13 cellular contexts compared by ENCODE assay signal in the genomic region with DNA sequence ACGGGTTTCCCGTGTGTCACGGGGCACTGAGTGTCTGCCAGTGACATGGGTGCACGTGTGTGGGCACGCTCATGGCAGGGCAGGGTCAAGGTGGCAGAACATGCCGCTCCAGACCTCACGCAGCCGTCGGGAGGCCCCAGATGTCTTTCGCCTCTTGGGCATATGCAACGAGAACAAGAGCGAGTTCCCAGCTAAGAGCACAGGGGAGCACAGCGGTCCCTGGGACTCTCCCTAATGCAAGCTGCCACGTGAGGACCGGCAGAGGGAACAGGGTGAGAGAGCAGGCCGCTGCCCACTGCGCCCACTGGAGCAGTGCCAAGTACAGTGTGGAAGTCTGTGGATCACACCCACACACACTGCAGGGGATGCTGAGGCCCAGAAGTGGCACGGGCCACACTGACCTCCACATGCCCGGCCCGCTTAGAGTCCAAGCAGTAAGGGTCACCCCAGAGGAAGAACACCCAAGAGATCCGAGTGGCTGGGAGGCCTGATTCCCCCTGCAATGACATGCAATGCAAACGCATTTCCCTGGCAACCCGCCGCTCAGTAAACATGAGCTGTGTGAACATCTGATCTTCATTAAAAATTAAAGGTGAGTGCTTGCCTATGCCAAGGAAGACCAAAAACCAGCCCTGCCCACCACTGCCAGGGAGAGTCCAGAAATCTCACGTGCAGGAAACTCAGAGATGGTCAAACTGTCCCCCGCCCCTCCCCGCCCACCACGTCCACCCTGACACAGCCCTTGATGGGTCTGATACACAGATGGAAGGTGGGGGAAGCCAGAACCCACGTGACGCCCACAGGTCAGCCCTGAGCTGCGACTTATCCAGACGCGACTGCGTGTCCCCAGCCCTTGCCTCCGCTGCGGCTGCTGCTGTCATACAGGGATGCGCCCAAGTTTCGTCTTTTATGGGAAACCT. TPM values are rescaled to one million over a fixed set of nuclear protein-coding genes. Genes with fewer than 3 reads are reported as not detected.
A peak's percentile ranks its signal among the peaks of the same experiment; 100 is the strongest.
DNase-seq lines count a peak whose midpoint lies in the region; ATAC-seq, FAIRE-seq and TF ChIP-seq lines count a peak whose summit lies in the region.
"Had no signal": no experiment of that assay in that cellular context is flagged by ENCODE, and none has a peak within 500 bp of the region (broad histone marks: within the 10 kb centered on the region; RNA-seq: fewer than 3 reads in every experiment).

No MANE protein-coding gene starts in this region.

- no peaks in the 10 kb centered on the region for H3K36me3 ChIP-seq in pancreas
- H3K36me3 ChIP-seq: cardiac muscle cell, prostate gland had no signal

- H4K8ac ChIP-seq in H9 (replicated peaks; ENCODE audit: insufficient read length, low read depth, low read length): no peak overlapping the region

- H4K91ac ChIP-seq in H9 (ENCODE audit: insufficient read length, low read depth, low read length): no peak overlapping the region

- WGBS in H9 (ENCODE audit: extremely low coverage, insufficient read length, low lambda C conversion rate): no CpG with 5 or more reads among the region's 38 CpGs
- WGBS in pancreas, 2 donors: 50 to 66% methylated on average over 38 of the region's 38 CpGs

- H3K4me3 Mint-ChIP-seq in H9: no peak overlapping the region
- no peak overlapping the region for H3K4me3 Mint-ChIP-seq in T-helper 2 cell treated with Interferon-gamma antibody and Interleukin-4, amounts not matched to agents 5 μg/mL and 100 μg/mL, for 36 hours
- H3K4me3 Mint-ChIP-seq: GM23338 had no signal

- H2BK20ac ChIP-seq in H9 (ENCODE audit: low read depth, low read length, poor library complexity, severe bottlenecking): no peak overlapping the region

- H3K4me1 ChIP-seq in H9 (ENCODE audit: insufficient read depth, low read length): peaks cover 1% of the 10 kb centered on the region; the same call in 1 of the 2 replicates
- H3K4me1 ChIP-seq in pancreas: peaks cover 19 to 25% (median 23%) of the 10 kb centered on the region in 3 donors

- H2AK5ac ChIP-seq in H9 (ENCODE audit: insufficient read length, low read length): no peak overlapping the region

- H3K27me3 ChIP-seq in H9 (ENCODE audit: insufficient read depth, low read length) (no peaks in the 10 kb centered on the region), pancreas (no peaks in the 10 kb centered on the region)
- H3K27me3 ChIP-seq: cardiac muscle cell, tibial artery had no signal

- H2BK12ac ChIP-seq in H9 (ENCODE audit: insufficient read length, low read depth, low read length): no peak overlapping the region

- H3K9ac ChIP-seq in H9 (ENCODE audit: extremely low read depth, insufficient read length, low read length): no peak overlapping the region

- H4K20me1 ChIP-seq in H9 (ENCODE audit: control insufficient read depth, insufficient read depth, insufficient read length): peaks cover 6% of the 10 kb centered on the region

- no peak overlapping the region for H2AFZ ChIP-seq in H9 (ENCODE audit: low read length)
- H2AFZ ChIP-seq: GM23338 had no signal

- TF ChIP-seq CTCF in H9 (conservative IDR thresholded peaks at IDR 0.05) (no peak), pancreas (IDR thresholded peaks at IDR 0.05) (no peak)

- no peak overlapping the region for H2BK5ac ChIP-seq in H9 (ENCODE audit: insufficient read length, low read length)

- ATAC-seq in pancreas (peak; percentile 33 to 60 (median 58)), HG03097 (IDR thresholded peaks at IDR 0.05; ENCODE audit: low FRiP score, unreplicated experiment) (no peak)
- ATAC-seq: GM23338 had no signal

- no peak overlapping the region for H3K18ac ChIP-seq in H9 (ENCODE audit: insufficient read length, low read depth, low read length)

- peak overlapping the region in 2 of 3 experiments; percentile 23 to 51; a peak in 1 of 7 replicates for H3K27ac Mint-ChIP-seq in H9
- H3K27ac Mint-ChIP-seq in T-helper 2 cell treated with Interferon-gamma antibody and Interleukin-4, amounts not matched to agents 5 μg/mL and 100 μg/mL, for 36 hours: no peak overlapping the region
- H3K27ac Mint-ChIP-seq: GM23338 had no signal

- H3K4me3 ChIP-seq in pancreas: no peak overlapping the region
- H3K4me3 ChIP-seq: cardiac muscle cell, GM23338, prostate gland, tibial artery had no signal

- H3K27me3 Mint-ChIP-seq in H9 (ENCODE audit: low read depth): no peaks in the 10 kb centered on the region
- H3K27me3 Mint-ChIP-seq in T-helper 2 cell treated with Interferon-gamma antibody and Interleukin-4, amounts not matched to agents 5 μg/mL and 100 μg/mL, for 36 hours (ENCODE audit: low read depth): no peaks in the 10 kb centered on the region

- peaks cover under 1 to 20% of the 10 kb centered on the region in 2 experiments for H3K4me1 Mint-ChIP-seq in H9
- H3K4me1 Mint-ChIP-seq in T-helper 2 cell treated with Interferon-gamma antibody and Interleukin-4, amounts not matched to agents 5 μg/mL and 100 μg/mL, for 36 hours (ENCODE audit: low read depth): peaks cover 5% of the 10 kb centered on the region

- no peak overlapping the region for H3K4ac ChIP-seq in H9 (ENCODE audit: low read depth, low read length)

- H3T11ph ChIP-seq in H9 (ENCODE audit: low read length): no peak overlapping the region

- H3K9me3 ChIP-seq in H9 (ENCODE audit: control insufficient read depth, low read depth, low read length) (no peaks in the 10 kb centered on the region), pancreas (no peaks in the 10 kb centered on the region)
- H3K9me3 ChIP-seq: prostate gland, tibial artery had no signal

- H3K4me2 ChIP-seq in H9 (ENCODE audit: insufficient read depth, insufficient read length, low read length): no peak overlapping the region
- H3K4me2 ChIP-seq: GM23338 had no signal

- H3K27ac ChIP-seq in H9 (ENCODE audit: insufficient read length, low read depth, low read length): no peak overlapping the region
- peak overlapping the region in 3 of 4 donors; percentile 62 to 64 (median 64) for H3K27ac ChIP-seq in pancreas
- H3K27ac ChIP-seq: cardiac muscle cell, prostate gland, tibial artery had no signal

- no peak overlapping the region for H3K23ac ChIP-seq in H9 (ENCODE audit: insufficient read length, low read depth, low read length)

- DNase-seq in H9 (no peak), NCI-H69 (lab: John Stamatoyannopoulos, UW) (peak; percentile 93), fibroblast of the conjunctiva (ENCODE audit: low read depth) (peak; percentile 61), pancreas (peak in 4 of 6 donors; percentile 36 to 87 (median 63))
- no peak for DNase-seq in T-helper 2 cell treated with Interferon-gamma antibody and Interleukin-4, amounts not matched to agents 5 μg/mL and 100 μg/mL, for 36 hours (ENCODE audit: low spot score)
- no peak for DNase-seq in central memory CD4-positive, alpha-beta T cell
- DNase-seq: activated T-cell treated with anti-CD3 and anti-CD28 coated beads, Interleukin-2, amount 50 U/mL, for 1 hour; RPMI8226; tibial artery had no signal

- no peaks in the 10 kb centered on the region for H3K79me1 ChIP-seq in H9 (ENCODE audit: insufficient read depth, low read depth, low read length, poor library complexity, severe bottlenecking)

- no peaks in the 10 kb centered on the region for H3K79me2 ChIP-seq in H9 (ENCODE audit: insufficient read depth, low read length)

- no peak overlapping the region for H2BK120ac ChIP-seq in H9 (ENCODE audit: low read depth, low read length, poor library complexity, severe bottlenecking)

- H4K5ac ChIP-seq in H9 (ENCODE audit: insufficient read length, low read depth, low read length): no peak overlapping the region

- H2BK15ac ChIP-seq in H9 (ENCODE audit: low read depth, low read length): no peak overlapping the region

- no peak overlapping the region for H3K14ac ChIP-seq in H9 (ENCODE audit: insufficient read depth, low read length)

- peaks cover 2 to 15% (median 11%) of the 10 kb centered on the region in 3 experiments; a peak in 6 of 7 replicates for H3K36me3 Mint-ChIP-seq in H9 (ENCODE audit: insufficient read depth in 1 of 3, low read depth in 3 of 3)
- peaks cover 24% of the 10 kb centered on the region for H3K36me3 Mint-ChIP-seq in T-helper 2 cell treated with Interferon-gamma antibody and Interleukin-4, amounts not matched to agents 5 μg/mL and 100 μg/mL, for 36 hours (ENCODE audit: low read depth)

- H3K56ac ChIP-seq in H9 (ENCODE audit: insufficient read length, low read depth, low read length): no peak overlapping the region

- H3K23me2 ChIP-seq in H9 (ENCODE audit: insufficient read length, low read depth, low read length, poor library complexity, severe bottlenecking): no peaks in the 10 kb centered on the region

- H3K9me3 Mint-ChIP-seq in H9: no peaks in the 10 kb centered on the region
- no peaks in the 10 kb centered on the region for H3K9me3 Mint-ChIP-seq in T-helper 2 cell treated with Interferon-gamma antibody and Interleukin-4, amounts not matched to agents 5 μg/mL and 100 μg/mL, for 36 hours
- H3K9me3 Mint-ChIP-seq: GM23338 had no signal

- intact Hi-C loops in pancreas (cut with DNase I): no loop called here

- no peak for FAIRE-seq in pancreas (lab: Jason Lieb, UNC)

RNA-seq across cellular contexts. Expression of gene CERK, which starts 11.7 kb away (rescaled TPM):
- total RNA-seq in H9 (2021): 46.3 and 47.1 TPM in 2 replicates
- 10 to 100 TPM; 24.7 to 32.7 (median 29.7) TPM for total RNA-seq in pancreas
- 10 to 100 TPM; 12.7 to 30.0 TPM for polyA plus RNA-seq in pancreas

RNA-seq across cellular contexts. Expression of gene TBC1D22A, which starts 36.1 kb away (rescaled TPM):
- total RNA-seq in H9 (2021): 19.3 and 20.8 TPM in 2 replicates
- 10 to 100 TPM; 14.3 to 17.6 (median 16.3) TPM for total RNA-seq in pancreas
- 10 to 100 TPM; 12.0 to 12.8 TPM for polyA plus RNA-seq in pancreas

Comparison
In these comparisons a context has a peak if more than half of its experiments do, and no peak if none do; other contexts are left out.
1. DNase-seq: peak in NCI-H69 (single experiment), fibroblast of the conjunctiva (single experiment) and pancreas (4 of 6); none in H9 (single experiment), T-helper 2 cell treated with Interferon-gamma antibody and Interleukin-4, amounts not matched to agents 5 μg/mL and 100 μg/mL, for 36 hours (single experiment) and central memory CD4-positive, alpha-beta T cell (single experiment).